27 cellular contexts compared by ENCODE assay signal in the genomic region with DNA sequence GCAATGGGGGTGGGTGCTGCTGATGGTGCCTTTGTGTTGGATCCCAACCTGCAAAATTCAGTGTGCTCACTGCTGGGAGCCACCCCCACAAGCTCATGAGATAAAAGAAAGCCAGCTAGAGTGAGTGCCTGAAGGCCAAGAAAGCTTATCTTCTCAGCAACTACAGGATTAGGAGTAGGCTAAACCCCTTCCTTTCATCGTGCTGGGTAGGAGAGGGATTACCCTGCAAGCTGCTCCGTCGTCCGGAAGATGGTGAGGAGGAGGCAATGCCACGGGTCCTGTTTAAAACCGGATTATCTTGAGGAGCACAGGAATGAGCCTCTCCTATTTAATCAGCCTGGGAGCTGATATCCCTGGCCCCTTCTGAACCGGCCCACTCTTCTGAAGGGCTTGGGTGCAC.
A peak's percentile ranks its signal among the peaks of the same experiment; 100 is the strongest.
DNase-seq lines count a peak whose midpoint lies in the region; ATAC-seq and TF ChIP-seq lines count a peak whose summit lies in the region.
"Had no signal": no experiment of that assay in that cellular context is flagged by ENCODE, and none has a peak within 500 bp of the region (broad histone marks: within the 10 kb centered on the region; RNA-seq: fewer than 3 reads in every experiment).

No MANE protein-coding gene starts in this region.

- no peak overlapping the region for H3K4me3 ChIP-seq in coronary artery
- H3K4me3 ChIP-seq in mesendoderm (ENCODE audit: low read length): no peak overlapping the region
- H3K4me3 ChIP-seq: GM23248, K562, SK-N-MC had no signal

- H4K5ac ChIP-seq in mesendoderm (ENCODE audit: low read length): no peak overlapping the region

- H2BK120ac ChIP-seq in mesendoderm (ENCODE audit: low read depth, low read length): no peak overlapping the region

- no peak overlapping the region for H2AK5ac ChIP-seq in mesendoderm (ENCODE audit: low read length)

- H2BK5ac ChIP-seq in mesendoderm (ENCODE audit: low read length): no peak overlapping the region

- TF ChIP-seq CTCF in coronary artery (IDR thresholded peaks at IDR 0.05): no peak

- peaks cover 10% of the 10 kb centered on the region for H3K79me1 ChIP-seq in mesendoderm (ENCODE audit: low read length)

- peak overlapping the region; percentile 41 for H3K18ac ChIP-seq in mesendoderm (ENCODE audit: low read length)

- H3K9ac ChIP-seq in mesendoderm (ENCODE audit: low read length): no peak overlapping the region
- H3K9ac ChIP-seq: GM23248 had no signal

- H3K23ac ChIP-seq in mesendoderm (ENCODE audit: low read length): no peak overlapping the region

- no peak overlapping the region for H3K56ac ChIP-seq in mesendoderm (ENCODE audit: low read length)

- H3K4ac ChIP-seq in mesendoderm (ENCODE audit: low read depth, low read length): no peak overlapping the region

- peaks cover 9% of the 10 kb centered on the region for H3K4me1 ChIP-seq in mesendoderm (ENCODE audit: control insufficient read depth, low read depth, low read length)
- H3K4me1 ChIP-seq: Caco-2 had no signal

- peaks cover 3% of the 10 kb centered on the region for H3K79me2 ChIP-seq in mesendoderm (ENCODE audit: control insufficient read depth, insufficient read depth, low read length)

- WGBS in mesendoderm (ENCODE audit: extremely low coverage, insufficient coverage, low lambda C conversion rate): no CpG with 5 or more reads among the region's 7 CpGs

- H3K27ac ChIP-seq in coronary artery (no peak overlapping the region), mesendoderm (ENCODE audit: low read depth, low read length) (peak overlapping the region; percentile 72)
- H3K27ac ChIP-seq: GM23248, SK-N-MC had no signal

- H3K36me3 ChIP-seq in mesendoderm (ENCODE audit: control insufficient read depth, insufficient read depth, low read length): no peaks in the 10 kb centered on the region

- DNase-seq in NCI-H524 (lab: John Stamatoyannopoulos, UW): peak; percentile 31 to 92
- peak; percentile 16 for DNase-seq in coronary artery (ENCODE audit: low spot score)
- peak; percentile 86 for DNase-seq in mesendoderm
- no peak for DNase-seq in A172 (ENCODE audit: low spot score)
- DNase-seq: C1 segment of cervical spinal cord; Caco-2; CD8-positive, alpha-beta T cell; DND-41; GM23248; H9; Kasumi-1; NCI-H1092 treated with DMSO at 0.1 percent for 48 hours; NCI-H1436; NCI-H187; NCI-H2081 treated with DMSO at 0.1 percent for 48 hours; NCI-H2171; NCI-H226; NCI-H510A; NCI-H748 treated with DMSO at 0.1 percent for 48 hours; NK-92 treated with Interleukin-12 subunit alpha and Interleukin-12 subunit beta, amount 100 ng/mL, for 24 hours; RPMI8226; SHP77 treated with DMSO at 0.1 percent for 48 hours had no signal

- no peak for ATAC-seq in HG03460 (IDR thresholded peaks at IDR 0.05; ENCODE audit: unreplicated experiment)
- no peak for ATAC-seq in GM21717 (IDR thresholded peaks at IDR 0.05; ENCODE audit: unreplicated experiment)
- ATAC-seq in HG02852 (IDR thresholded peaks at IDR 0.05; ENCODE audit: unreplicated experiment): no peak
- ATAC-seq: CD8-positive, alpha-beta T cell; K562 had no signal

- H3K27me3 ChIP-seq in mesendoderm (ENCODE audit: insufficient read depth, low read length, poor library complexity): no peaks in the 10 kb centered on the region

- H2BK15ac ChIP-seq in mesendoderm (replicated peaks; ENCODE audit: low read depth): no peak overlapping the region

- H3K4me2 ChIP-seq in mesendoderm (ENCODE audit: low read length): no peak overlapping the region

- no peak overlapping the region for H4K8ac ChIP-seq in mesendoderm (ENCODE audit: low read depth, low read length)
